Comparison of ENCODE assay signal across 10 cellular contexts in the genomic region with DNA sequence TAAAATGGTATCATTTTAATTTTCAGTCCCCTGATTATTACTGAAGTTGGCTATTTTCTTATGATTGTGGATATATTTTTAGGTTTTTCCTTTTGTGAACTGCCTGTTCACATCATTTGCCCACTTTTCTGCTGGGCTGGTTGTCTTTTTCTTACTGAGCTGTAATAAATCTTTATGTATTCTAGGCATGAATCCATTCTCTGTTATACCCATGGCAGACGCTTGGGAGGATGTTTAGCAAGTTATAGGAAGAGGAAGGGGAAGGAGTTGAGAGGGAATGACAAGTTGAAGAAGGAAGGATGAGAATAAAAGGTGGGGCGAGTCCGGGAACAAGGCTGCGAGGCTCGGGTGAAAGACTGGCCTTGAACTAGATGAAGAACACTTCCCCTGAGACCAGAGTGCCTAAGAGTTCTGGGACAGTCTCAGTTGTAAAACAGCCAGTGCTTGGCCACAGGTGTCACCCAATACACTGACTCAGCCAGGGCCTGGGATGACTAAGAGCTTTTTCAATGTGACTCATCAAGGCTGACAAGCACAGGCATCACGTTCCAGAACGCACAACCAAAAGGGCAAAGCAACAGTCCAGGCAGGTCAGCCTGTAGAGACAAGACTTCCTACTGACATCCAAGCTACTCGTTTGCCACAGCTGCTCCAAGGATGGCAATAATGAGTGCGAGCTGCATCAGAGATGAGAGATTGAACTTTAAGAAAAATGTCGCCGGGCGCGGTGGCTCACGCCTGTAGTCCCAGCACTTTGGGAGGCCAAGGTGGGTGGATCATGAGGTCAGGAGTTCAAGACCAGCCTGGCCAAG. TPM values are rescaled to one million over a fixed set of nuclear protein-coding genes. Genes with fewer than 3 reads are reported as not detected.
DNase-seq lines count a peak whose midpoint lies in the region; ATAC-seq and TF ChIP-seq lines count a peak whose summit lies in the region.
"Had no signal": no experiment of that assay in that cellular context is flagged by ENCODE, and none has a peak within 500 bp of the region (broad histone marks: within the 10 kb centered on the region; RNA-seq: fewer than 3 reads in every experiment).

No MANE protein-coding gene starts in this region.

- no peak overlapping the region for H2AFZ ChIP-seq in neural progenitor cell (replicated peaks)

- peak overlapping the region; percentile 59 for H3K4me3 Mint-ChIP-seq in activated T-helper 17 cell treated with anti-CD3 and anti-CD28 coated beads, Interleukin-2, amount 50 U/mL, for 72 hours
- no peak overlapping the region for H3K4me3 Mint-ChIP-seq in stimulated activated naive CD8-positive, alpha-beta T cell treated with anti-CD3 and anti-CD28 coated beads, Interleukin-15, amount 100 ng/mL, for 72 hours
- H3K4me3 Mint-ChIP-seq in neural progenitor cell, result no peak overlapping the region
- H3K4me3 Mint-ChIP-seq: dendritic cell treated with granulocyte-macrophage colony-stimulating factor and Interleukin-4, amounts not matched to agents 40 ng/mL and 50 ng/mL, for 4 days had no signal

- no peaks in the 10 kb centered on the region for H3K27me3 ChIP-seq in neural progenitor cell
- H3K27me3 ChIP-seq: BLaER1 treated with 17β-estradiol and CSF1 and Interleukin-3, amounts not matched to agents 10 nM and 100 nM had no signal

- H3K4me2 ChIP-seq in neural progenitor cell, result no peak overlapping the region

- no peak for TF ChIP-seq CTCF in neural progenitor cell (IDR thresholded peaks at IDR 0.05)

- no peak overlapping the region for H3K9ac ChIP-seq in neural progenitor cell
- H3K9ac ChIP-seq: BLaER1 treated with 17β-estradiol and CSF1 and Interleukin-3, amounts not matched to agents 10 nM and 100 nM had no signal

- peaks cover 4% of the 10 kb centered on the region for H3K9me3 Mint-ChIP-seq in activated T-helper 17 cell treated with anti-CD3 and anti-CD28 coated beads, Interleukin-2, amount 50 U/mL, for 72 hours
- no peaks in the 10 kb centered on the region for H3K9me3 Mint-ChIP-seq in stimulated activated naive CD8-positive, alpha-beta T cell treated with anti-CD3 and anti-CD28 coated beads, Interleukin-15, amount 100 ng/mL, for 72 hours
- H3K9me3 Mint-ChIP-seq in neural progenitor cell, result peaks cover 2% of the 10 kb centered on the region
- H3K9me3 Mint-ChIP-seq: dendritic cell treated with granulocyte-macrophage colony-stimulating factor and Interleukin-4, amounts not matched to agents 40 ng/mL and 50 ng/mL, for 4 days had no signal

- H3K27me3 Mint-ChIP-seq in activated T-helper 17 cell treated with anti-CD3 and anti-CD28 coated beads, Interleukin-2, amount 50 U/mL, for 72 hours, result no peaks in the 10 kb centered on the region
- H3K27me3 Mint-ChIP-seq in stimulated activated naive CD8-positive, alpha-beta T cell treated with anti-CD3 and anti-CD28 coated beads, Interleukin-15, amount 100 ng/mL, for 72 hours, result no peaks in the 10 kb centered on the region
- H3K27me3 Mint-ChIP-seq in neural progenitor cell (ENCODE audit: insufficient read depth, low read depth), result peaks cover 3% of the 10 kb centered on the region

- no peaks in the 10 kb centered on the region for H3K9me3 ChIP-seq in neural progenitor cell (ENCODE audit: low read depth)
- H3K9me3 ChIP-seq: BLaER1 treated with 17β-estradiol and CSF1 and Interleukin-3, amounts not matched to agents 10 nM and 100 nM had no signal

- no peaks in the 10 kb centered on the region for H3K79me2 ChIP-seq in neural progenitor cell (ENCODE audit: low read depth)

- peaks cover 35% of the 10 kb centered on the region for H3K4me1 ChIP-seq in neural progenitor cell

- no peaks in the 10 kb centered on the region for H3K36me3 Mint-ChIP-seq in activated T-helper 17 cell treated with anti-CD3 and anti-CD28 coated beads, Interleukin-2, amount 50 U/mL, for 72 hours (ENCODE audit: low read depth)
- no peaks in the 10 kb centered on the region for H3K36me3 Mint-ChIP-seq in neural progenitor cell

- no peaks in the 10 kb centered on the region for H3K36me3 ChIP-seq in neural progenitor cell

- DNase-seq in NCI-H510A treated with DMSO at 0.1 percent for 48 hours (lab: John Stamatoyannopoulos, UW) (peak; percentile 27), NCI-H510A (lab: John Stamatoyannopoulos, UW) (no peak), NCI-H2196 (lab: John Stamatoyannopoulos, UW; ENCODE audit: unreplicated experiment) (peak; percentile 47), islet precursor cell (peak; percentile 98), neural progenitor cell (ENCODE audit: low spot score) (no peak)
- peak in 1 of 2 donors; percentile 59 for DNase-seq in stimulated activated naive CD8-positive, alpha-beta T cell treated with anti-CD3 and anti-CD28 coated beads, Interleukin-15, amount 100 ng/mL, for 72 hours

- H3K4me1 Mint-ChIP-seq in activated T-helper 17 cell treated with anti-CD3 and anti-CD28 coated beads, Interleukin-2, amount 50 U/mL, for 72 hours, result peaks cover 10% of the 10 kb centered on the region
- peaks cover 9% of the 10 kb centered on the region for H3K4me1 Mint-ChIP-seq in stimulated activated naive CD8-positive, alpha-beta T cell treated with anti-CD3 and anti-CD28 coated beads, Interleukin-15, amount 100 ng/mL, for 72 hours
- H3K4me1 Mint-ChIP-seq in neural progenitor cell, result peaks cover 43% of the 10 kb centered on the region

- ATAC-seq in HG02610 (IDR thresholded peaks at IDR 0.05; ENCODE audit: unreplicated experiment), result peak; percentile 98
- peak; percentile 100 for ATAC-seq in activated T-helper 17 cell treated with anti-CD3 and anti-CD28 coated beads, Interleukin-2, amount 50 U/mL, for 72 hours (replicated peaks)
- peak; percentile 98 for ATAC-seq in stimulated activated naive CD8-positive, alpha-beta T cell treated with anti-CD3 and anti-CD28 coated beads, Interleukin-15, amount 100 ng/mL, for 72 hours

- H4K20me1 ChIP-seq in neural progenitor cell (ENCODE audit: low read depth), result peaks cover 15% of the 10 kb centered on the region

- peak overlapping the region; percentile 68 for H3K27ac Mint-ChIP-seq in activated T-helper 17 cell treated with anti-CD3 and anti-CD28 coated beads, Interleukin-2, amount 50 U/mL, for 72 hours
- H3K27ac Mint-ChIP-seq in stimulated activated naive CD8-positive, alpha-beta T cell treated with anti-CD3 and anti-CD28 coated beads, Interleukin-15, amount 100 ng/mL, for 72 hours, result peak overlapping the region; percentile 8 to 69
- no peak overlapping the region for H3K27ac Mint-ChIP-seq in neural progenitor cell
- H3K27ac Mint-ChIP-seq: dendritic cell treated with granulocyte-macrophage colony-stimulating factor and Interleukin-4, amounts not matched to agents 40 ng/mL and 50 ng/mL, for 4 days had no signal

- no peak overlapping the region for H3K27ac ChIP-seq in neural progenitor cell

- H3K4me3 ChIP-seq in neural progenitor cell, result no peak overlapping the region
- H3K4me3 ChIP-seq: BLaER1 treated with 17β-estradiol and CSF1 and Interleukin-3, amounts not matched to agents 10 nM and 100 nM had no signal

- peaks cover 14% of the 10 kb centered on the region for H3F3A ChIP-seq in neural progenitor cell (ENCODE audit: low read depth)

RNA-seq across cellular contexts. Expression of a gene that starts 35.2 kb away (rescaled TPM):
- total RNA-seq in activated T-helper 17 cell treated with anti-CD3 and anti-CD28 coated beads, Interleukin-2, amount 50 U/mL, for 72 hours, result 10 to 100 TPM; 20.5 to 43.7 TPM
- 6.7 and 27.9 TPM in 2 replicates for total RNA-seq in neural progenitor cell (ENCODE audit: low replicate concordance)

RNA-seq across cellular contexts. Expression of a gene that starts 48.8 kb away (rescaled TPM):
- total RNA-seq in activated T-helper 17 cell treated with anti-CD3 and anti-CD28 coated beads, Interleukin-2, amount 50 U/mL, for 72 hours, result 10 to 100 TPM; 27.2 to 31.4 TPM
- total RNA-seq in neural progenitor cell (ENCODE audit: low replicate concordance), result 13.7 and 35.0 TPM in 2 replicates

Comparison
In these comparisons a context has a peak if more than half of its experiments do, and no peak if none do; other contexts are left out.
1. DNase-seq: peak in NCI-H510A treated with DMSO at 0.1 percent for 48 hours (single experiment), NCI-H2196 (single experiment) and islet precursor cell (single experiment); none in NCI-H510A (single experiment) and neural progenitor cell (single experiment).
2. Peak in every context shown above with its lines, with median percentiles within 50 percentile points of each other: ATAC-seq.